In the genomic region with DNA sequence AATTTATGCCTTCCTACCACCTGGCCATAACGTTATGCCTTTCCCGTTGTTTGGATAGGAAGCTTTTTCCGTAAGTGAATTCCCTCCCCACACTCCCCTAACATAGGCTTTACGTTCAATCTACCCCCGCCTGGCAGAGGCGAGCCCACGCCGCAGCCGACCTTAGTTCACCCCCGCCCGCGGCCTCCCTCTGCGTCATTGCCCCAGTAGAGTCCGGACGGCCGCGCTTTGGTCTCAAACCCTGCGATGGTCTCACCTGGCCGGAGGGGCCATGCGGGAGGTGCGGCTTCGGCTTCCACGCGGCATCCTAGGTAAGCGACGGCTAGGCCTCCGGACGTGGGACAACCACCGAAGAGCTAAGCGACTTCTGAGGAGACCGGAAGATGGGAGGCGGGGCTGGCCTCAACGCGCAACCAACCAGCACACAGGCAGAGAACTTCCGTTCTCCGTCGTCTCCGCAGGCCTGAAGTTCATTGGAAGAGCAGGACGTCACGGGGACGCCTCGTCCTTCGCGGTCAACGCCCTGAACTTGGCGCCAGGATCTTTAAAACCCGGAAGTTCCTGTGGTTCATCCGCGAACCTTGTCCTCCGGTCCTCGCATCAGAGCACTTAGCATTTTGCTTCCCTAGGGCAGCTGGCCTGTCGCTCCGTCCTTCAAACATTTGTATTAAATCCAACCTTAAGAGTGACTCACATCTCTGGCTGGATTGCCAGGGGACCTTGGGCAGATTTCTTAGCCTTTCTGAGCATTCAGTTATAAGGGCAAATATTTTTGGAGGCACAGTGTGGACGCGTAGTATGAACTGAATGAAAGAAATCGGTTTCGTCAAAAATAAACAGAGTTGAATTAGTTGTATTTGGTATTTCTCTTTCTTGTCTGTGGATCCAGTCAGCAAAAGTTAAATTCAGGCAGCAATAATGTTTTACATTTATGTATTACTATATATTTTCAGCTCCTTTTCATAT, we compare ENCODE assay signal across 1 cellular context.
TF ChIP-seq lines count a peak whose summit lies in the region.

A gene with protein sequence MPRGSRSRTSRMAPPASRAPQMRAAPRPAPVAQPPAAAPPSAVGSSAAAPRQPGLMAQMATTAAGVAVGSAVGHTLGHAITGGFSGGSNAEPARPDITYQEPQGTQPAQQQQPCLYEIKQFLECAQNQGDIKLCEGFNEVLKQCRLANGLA (minus strand): TSS at position 369 of the 966 bp plus-strand sequence. CDS start 63 bp downstream, at position 306.

TF ChIP-seq in K562, 482 proteins besides CTCF, POLR2A, EP300 and RAD21 (continued from another document and continues in another):
- TF ChIP-seq, protein P1, sequence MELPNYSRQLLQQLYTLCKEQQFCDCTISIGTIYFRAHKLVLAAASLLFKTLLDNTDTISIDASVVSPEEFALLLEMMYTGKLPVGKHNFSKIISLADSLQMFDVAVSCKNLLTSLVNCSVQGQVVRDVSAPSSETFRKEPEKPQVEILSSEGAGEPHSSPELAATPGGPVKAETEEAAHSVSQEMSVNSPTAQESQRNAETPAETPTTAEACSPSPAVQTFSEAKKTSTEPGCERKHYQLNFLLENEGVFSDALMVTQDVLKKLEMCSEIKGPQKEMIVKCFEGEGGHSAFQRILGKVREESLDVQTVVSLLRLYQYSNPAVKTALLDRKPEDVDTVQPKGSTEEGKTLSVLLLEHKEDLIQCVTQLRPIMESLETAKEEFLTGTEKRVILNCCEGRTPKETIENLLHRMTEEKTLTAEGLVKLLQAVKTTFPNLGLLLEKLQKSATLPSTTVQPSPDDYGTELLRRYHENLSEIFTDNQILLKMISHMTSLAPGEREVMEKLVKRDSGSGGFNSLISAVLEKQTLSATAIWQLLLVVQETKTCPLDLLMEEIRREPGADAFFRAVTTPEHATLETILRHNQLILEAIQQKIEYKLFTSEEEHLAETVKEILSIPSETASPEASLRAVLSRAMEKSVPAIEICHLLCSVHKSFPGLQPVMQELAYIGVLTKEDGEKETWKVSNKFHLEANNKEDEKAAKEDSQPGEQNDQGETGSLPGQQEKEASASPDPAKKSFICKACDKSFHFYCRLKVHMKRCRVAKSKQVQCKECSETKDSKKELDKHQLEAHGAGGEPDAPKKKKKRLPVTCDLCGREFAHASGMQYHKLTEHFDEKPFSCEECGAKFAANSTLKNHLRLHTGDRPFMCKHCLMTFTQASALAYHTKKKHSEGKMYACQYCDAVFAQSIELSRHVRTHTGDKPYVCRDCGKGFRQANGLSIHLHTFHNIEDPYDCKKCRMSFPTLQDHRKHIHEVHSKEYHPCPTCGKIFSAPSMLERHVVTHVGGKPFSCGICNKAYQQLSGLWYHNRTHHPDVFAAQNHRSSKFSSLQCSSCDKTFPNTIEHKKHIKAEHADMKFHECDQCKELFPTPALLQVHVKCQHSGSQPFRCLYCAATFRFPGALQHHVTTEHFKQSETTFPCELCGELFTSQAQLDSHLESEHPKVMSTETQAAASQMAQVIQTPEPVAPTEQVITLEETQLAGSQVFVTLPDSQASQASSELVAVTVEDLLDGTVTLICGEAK (IDR thresholded peaks at IDR 0.05) = peak; percentile 98
- TF ChIP-seq, protein P1 (CRISPR knock-in tag; IDR thresholded peaks at IDR 0.05) = no peak
- TF ChIP-seq NCOA6 (IDR thresholded peaks at IDR 0.05) (no peak), ZNF717 (CRISPR knock-in tag; IDR thresholded peaks at IDR 0.05) (0 out of 2 replicates have a peak, but pooled peaks have one; percentile 54), FOXA3 (CRISPR knock-in tag; conservative IDR thresholded peaks at IDR 0.05 in 1 of 2, IDR thresholded peaks at IDR 0.05 in 1 of 2) (no peak), MYC (IDR thresholded peaks at IDR 0.05; ENCODE audit: low read depth, low read length) (peak; percentile 95), MYC (CRISPR knock-in tag; IDR thresholded peaks at IDR 0.05; ENCODE audit: borderline replicate concordance, low read depth) (peak; percentile 70; the same call in 1 of the 2 replicates), SIRT6 (IDR thresholded peaks at IDR 0.05; ENCODE audit: low read depth, low read length) (no peak), ESRRA (IDR thresholded peaks at IDR 0.05; ENCODE audit: borderline replicate concordance, low read depth) (peak; percentile 97), ZNF121 (CRISPR knock-in tag; conservative IDR thresholded peaks at IDR 0.05) (no peak), PPARD (CRISPR knock-in tag; IDR thresholded peaks at IDR 0.05) (no peak), SMARCA4 (IDR thresholded peaks at IDR 0.05) (no peak), ZSCAN32 (CRISPR knock-in tag; IDR thresholded peaks at IDR 0.05) (no peak), SMAD4 (CRISPR knock-in tag; conservative IDR thresholded peaks at IDR 0.05) (no peak), SMARCB1 (IDR thresholded peaks at IDR 0.05; ENCODE audit: insufficient read length, low read depth) (no peak), HDGF (IDR thresholded peaks at IDR 0.05) (no peak), SIX5 (IDR thresholded peaks at IDR 0.05; ENCODE audit: borderline replicate concordance in 1 of 2, insufficient read depth in 1 of 2, low read depth in 1 of 2, low read length in 2 of 2) (peak; percentile 18 to 30; a peak in 1 of 4 replicates), ERF (CRISPR knock-in tag; IDR thresholded peaks at IDR 0.05) (no peak), TEAD2 (tag; IDR thresholded peaks at IDR 0.05) (no peak), TAF7 (tag; IDR thresholded peaks at IDR 0.05) (peak; percentile 92), FOXM1 (IDR thresholded peaks at IDR 0.05; ENCODE audit: low read depth) (no peak), FOXM1 (CRISPR knock-in tag; IDR thresholded peaks at IDR 0.05; ENCODE audit: low read depth) (no peak), ZBTB8A (IDR thresholded peaks at IDR 0.05; ENCODE audit: partially characterized antibody) (no peak), DPF2 (IDR thresholded peaks at IDR 0.05) (no peak), RUNX1 (IDR thresholded peaks at IDR 0.05; ENCODE audit: low read depth) (no peak)
- TF ChIP-seq, protein P2, sequence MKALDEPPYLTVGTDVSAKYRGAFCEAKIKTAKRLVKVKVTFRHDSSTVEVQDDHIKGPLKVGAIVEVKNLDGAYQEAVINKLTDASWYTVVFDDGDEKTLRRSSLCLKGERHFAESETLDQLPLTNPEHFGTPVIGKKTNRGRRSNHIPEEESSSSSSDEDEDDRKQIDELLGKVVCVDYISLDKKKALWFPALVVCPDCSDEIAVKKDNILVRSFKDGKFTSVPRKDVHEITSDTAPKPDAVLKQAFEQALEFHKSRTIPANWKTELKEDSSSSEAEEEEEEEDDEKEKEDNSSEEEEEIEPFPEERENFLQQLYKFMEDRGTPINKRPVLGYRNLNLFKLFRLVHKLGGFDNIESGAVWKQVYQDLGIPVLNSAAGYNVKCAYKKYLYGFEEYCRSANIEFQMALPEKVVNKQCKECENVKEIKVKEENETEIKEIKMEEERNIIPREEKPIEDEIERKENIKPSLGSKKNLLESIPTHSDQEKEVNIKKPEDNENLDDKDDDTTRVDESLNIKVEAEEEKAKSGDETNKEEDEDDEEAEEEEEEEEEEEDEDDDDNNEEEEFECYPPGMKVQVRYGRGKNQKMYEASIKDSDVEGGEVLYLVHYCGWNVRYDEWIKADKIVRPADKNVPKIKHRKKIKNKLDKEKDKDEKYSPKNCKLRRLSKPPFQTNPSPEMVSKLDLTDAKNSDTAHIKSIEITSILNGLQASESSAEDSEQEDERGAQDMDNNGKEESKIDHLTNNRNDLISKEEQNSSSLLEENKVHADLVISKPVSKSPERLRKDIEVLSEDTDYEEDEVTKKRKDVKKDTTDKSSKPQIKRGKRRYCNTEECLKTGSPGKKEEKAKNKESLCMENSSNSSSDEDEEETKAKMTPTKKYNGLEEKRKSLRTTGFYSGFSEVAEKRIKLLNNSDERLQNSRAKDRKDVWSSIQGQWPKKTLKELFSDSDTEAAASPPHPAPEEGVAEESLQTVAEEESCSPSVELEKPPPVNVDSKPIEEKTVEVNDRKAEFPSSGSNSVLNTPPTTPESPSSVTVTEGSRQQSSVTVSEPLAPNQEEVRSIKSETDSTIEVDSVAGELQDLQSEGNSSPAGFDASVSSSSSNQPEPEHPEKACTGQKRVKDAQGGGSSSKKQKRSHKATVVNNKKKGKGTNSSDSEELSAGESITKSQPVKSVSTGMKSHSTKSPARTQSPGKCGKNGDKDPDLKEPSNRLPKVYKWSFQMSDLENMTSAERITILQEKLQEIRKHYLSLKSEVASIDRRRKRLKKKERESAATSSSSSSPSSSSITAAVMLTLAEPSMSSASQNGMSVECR (CRISPR knock-in tag; IDR thresholded peaks at IDR 0.05) = peak; percentile 68; the same call in 1 of the 2 replicates
- TF ChIP-seq, protein P3, sequence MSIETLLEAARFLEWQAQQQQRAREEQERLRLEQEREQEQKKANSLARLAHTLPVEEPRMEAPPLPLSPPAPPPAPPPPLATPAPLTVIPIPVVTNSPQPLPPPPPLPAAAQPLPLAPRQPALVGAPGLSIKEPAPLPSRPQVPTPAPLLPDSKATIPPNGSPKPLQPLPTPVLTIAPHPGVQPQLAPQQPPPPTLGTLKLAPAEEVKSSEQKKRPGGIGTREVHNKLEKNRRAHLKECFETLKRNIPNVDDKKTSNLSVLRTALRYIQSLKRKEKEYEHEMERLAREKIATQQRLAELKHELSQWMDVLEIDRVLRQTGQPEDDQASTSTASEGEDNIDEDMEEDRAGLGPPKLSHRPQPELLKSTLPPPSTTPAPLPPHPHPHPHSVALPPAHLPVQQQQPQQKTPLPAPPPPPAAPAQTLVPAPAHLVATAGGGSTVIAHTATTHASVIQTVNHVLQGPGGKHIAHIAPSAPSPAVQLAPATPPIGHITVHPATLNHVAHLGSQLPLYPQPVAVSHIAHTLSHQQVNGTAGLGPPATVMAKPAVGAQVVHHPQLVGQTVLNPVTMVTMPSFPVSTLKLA (conservative IDR thresholded peaks at IDR 0.05) = peak; percentile 73 to 86
- TF ChIP-seq, protein P4, sequence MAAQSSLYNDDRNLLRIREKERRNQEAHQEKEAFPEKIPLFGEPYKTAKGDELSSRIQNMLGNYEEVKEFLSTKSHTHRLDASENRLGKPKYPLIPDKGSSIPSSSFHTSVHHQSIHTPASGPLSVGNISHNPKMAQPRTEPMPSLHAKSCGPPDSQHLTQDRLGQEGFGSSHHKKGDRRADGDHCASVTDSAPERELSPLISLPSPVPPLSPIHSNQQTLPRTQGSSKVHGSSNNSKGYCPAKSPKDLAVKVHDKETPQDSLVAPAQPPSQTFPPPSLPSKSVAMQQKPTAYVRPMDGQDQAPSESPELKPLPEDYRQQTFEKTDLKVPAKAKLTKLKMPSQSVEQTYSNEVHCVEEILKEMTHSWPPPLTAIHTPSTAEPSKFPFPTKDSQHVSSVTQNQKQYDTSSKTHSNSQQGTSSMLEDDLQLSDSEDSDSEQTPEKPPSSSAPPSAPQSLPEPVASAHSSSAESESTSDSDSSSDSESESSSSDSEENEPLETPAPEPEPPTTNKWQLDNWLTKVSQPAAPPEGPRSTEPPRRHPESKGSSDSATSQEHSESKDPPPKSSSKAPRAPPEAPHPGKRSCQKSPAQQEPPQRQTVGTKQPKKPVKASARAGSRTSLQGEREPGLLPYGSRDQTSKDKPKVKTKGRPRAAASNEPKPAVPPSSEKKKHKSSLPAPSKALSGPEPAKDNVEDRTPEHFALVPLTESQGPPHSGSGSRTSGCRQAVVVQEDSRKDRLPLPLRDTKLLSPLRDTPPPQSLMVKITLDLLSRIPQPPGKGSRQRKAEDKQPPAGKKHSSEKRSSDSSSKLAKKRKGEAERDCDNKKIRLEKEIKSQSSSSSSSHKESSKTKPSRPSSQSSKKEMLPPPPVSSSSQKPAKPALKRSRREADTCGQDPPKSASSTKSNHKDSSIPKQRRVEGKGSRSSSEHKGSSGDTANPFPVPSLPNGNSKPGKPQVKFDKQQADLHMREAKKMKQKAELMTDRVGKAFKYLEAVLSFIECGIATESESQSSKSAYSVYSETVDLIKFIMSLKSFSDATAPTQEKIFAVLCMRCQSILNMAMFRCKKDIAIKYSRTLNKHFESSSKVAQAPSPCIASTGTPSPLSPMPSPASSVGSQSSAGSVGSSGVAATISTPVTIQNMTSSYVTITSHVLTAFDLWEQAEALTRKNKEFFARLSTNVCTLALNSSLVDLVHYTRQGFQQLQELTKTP (IDR thresholded peaks at IDR 0.05; ENCODE audit: low read depth in 1 of 2, partially characterized antibody in 2 of 2) = no peak
- TF ChIP-seq, protein P5, sequence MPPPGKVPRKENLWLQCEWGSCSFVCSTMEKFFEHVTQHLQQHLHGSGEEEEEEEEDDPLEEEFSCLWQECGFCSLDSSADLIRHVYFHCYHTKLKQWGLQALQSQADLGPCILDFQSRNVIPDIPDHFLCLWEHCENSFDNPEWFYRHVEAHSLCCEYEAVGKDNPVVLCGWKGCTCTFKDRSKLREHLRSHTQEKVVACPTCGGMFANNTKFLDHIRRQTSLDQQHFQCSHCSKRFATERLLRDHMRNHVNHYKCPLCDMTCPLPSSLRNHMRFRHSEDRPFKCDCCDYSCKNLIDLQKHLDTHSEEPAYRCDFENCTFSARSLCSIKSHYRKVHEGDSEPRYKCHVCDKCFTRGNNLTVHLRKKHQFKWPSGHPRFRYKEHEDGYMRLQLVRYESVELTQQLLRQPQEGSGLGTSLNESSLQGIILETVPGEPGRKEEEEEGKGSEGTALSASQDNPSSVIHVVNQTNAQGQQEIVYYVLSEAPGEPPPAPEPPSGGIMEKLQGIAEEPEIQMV (tag; conservative IDR thresholded peaks at IDR 0.05; ENCODE audit: low read depth) = 0 out of 2 replicates have a peak, but pooled peaks have one; percentile 8
- TF ChIP-seq, protein P6, sequence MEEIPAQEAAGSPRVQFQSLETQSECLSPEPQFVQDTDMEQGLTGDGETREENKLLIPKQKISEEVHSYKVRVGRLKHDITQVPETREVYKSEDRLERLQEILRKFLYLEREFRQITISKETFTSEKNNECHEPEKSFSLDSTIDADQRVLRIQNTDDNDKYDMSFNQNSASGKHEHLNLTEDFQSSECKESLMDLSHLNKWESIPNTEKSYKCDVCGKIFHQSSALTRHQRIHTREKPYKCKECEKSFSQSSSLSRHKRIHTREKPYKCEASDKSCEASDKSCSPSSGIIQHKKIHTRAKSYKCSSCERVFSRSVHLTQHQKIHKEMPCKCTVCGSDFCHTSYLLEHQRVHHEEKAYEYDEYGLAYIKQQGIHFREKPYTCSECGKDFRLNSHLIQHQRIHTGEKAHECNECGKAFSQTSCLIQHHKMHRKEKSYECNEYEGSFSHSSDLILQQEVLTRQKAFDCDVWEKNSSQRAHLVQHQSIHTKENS (CRISPR knock-in tag; IDR thresholded peaks at IDR 0.05) = no peak
